ENCODE assay signal across 1 cellular context in the genomic region with DNA sequence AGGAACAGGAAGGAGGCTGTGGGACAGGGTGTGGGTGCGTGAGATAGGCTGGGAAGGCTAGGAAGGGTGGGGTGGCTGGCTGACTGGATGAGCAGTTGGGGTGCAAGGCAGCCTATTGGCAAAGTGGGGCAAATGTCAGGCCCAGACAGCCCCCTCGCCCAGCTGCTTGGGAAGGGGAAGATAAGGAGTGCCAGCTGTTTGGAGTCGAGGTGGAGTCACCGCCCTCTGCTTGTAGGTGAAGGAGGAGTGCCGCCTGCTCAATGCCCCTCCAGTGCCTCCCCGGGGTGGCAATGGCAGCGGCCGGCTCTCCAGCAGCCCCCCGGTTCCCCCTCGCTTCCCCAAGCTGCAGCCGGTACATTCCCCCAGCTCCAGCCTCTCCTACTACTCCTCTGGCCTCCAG.
TF ChIP-seq lines count a peak whose summit lies in the region.

No MANE protein-coding gene starts in this region.

TF ChIP-seq in WTC11, 78 proteins besides CTCF, POLR2A, EP300 and RAD21 (continued from another document):
- TF ChIP-seq, protein P1, sequence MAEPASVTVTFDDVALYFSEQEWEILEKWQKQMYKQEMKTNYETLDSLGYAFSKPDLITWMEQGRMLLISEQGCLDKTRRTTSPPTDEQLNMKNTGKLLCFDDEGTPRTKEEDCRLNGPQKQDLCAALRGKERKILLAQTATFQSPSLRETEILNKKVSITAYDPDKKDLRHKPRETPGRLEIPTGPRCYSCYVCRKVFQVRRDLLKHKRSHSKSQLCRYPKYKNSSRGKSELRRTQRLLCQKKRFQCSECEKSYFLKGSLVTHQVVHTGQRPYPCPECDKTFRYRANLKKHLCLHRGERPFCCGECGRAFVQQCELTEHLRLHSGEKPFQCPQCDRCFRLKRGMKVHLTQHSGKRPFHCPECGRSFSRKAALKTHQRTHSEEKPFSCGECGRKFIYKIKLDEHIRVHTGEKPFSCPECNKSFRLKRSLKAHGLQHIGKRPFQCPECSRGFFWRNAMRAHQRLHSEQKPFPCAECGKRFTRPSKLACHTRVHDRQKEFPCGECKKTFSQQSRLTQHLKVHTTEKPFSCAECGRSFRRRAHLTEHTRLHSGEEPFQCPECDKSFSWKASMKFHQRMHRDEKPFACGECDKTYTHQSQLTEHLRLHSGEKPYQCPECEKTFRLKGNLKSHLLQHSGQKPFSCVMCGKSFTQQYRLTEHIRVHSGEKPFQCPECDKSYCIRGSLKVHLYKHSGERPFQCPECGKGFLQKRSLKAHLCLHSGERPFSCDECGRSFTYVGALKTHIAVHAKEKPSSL (CRISPR knock-in tag; conservative IDR thresholded peaks at IDR 0.05), result no peak
- TF ChIP-seq, protein P2, sequence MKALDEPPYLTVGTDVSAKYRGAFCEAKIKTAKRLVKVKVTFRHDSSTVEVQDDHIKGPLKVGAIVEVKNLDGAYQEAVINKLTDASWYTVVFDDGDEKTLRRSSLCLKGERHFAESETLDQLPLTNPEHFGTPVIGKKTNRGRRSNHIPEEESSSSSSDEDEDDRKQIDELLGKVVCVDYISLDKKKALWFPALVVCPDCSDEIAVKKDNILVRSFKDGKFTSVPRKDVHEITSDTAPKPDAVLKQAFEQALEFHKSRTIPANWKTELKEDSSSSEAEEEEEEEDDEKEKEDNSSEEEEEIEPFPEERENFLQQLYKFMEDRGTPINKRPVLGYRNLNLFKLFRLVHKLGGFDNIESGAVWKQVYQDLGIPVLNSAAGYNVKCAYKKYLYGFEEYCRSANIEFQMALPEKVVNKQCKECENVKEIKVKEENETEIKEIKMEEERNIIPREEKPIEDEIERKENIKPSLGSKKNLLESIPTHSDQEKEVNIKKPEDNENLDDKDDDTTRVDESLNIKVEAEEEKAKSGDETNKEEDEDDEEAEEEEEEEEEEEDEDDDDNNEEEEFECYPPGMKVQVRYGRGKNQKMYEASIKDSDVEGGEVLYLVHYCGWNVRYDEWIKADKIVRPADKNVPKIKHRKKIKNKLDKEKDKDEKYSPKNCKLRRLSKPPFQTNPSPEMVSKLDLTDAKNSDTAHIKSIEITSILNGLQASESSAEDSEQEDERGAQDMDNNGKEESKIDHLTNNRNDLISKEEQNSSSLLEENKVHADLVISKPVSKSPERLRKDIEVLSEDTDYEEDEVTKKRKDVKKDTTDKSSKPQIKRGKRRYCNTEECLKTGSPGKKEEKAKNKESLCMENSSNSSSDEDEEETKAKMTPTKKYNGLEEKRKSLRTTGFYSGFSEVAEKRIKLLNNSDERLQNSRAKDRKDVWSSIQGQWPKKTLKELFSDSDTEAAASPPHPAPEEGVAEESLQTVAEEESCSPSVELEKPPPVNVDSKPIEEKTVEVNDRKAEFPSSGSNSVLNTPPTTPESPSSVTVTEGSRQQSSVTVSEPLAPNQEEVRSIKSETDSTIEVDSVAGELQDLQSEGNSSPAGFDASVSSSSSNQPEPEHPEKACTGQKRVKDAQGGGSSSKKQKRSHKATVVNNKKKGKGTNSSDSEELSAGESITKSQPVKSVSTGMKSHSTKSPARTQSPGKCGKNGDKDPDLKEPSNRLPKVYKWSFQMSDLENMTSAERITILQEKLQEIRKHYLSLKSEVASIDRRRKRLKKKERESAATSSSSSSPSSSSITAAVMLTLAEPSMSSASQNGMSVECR (CRISPR knock-in tag; IDR thresholded peaks at IDR 0.05; ENCODE audit: borderline replicate concordance), result no peak
- TF ChIP-seq GTF2I (CRISPR knock-in tag; conservative IDR thresholded peaks at IDR 0.05) (no peak), FOXP4 (CRISPR knock-in tag; IDR thresholded peaks at IDR 0.05) (no peak), STAT6 (CRISPR knock-in tag; conservative IDR thresholded peaks at IDR 0.05; ENCODE audit: low read depth) (no peak), SOX15 (CRISPR knock-in tag; IDR thresholded peaks at IDR 0.05) (no peak), ZNF512 (CRISPR knock-in tag; IDR thresholded peaks at IDR 0.05; ENCODE audit: borderline replicate concordance) (no peak)
- TF ChIP-seq, protein P3, sequence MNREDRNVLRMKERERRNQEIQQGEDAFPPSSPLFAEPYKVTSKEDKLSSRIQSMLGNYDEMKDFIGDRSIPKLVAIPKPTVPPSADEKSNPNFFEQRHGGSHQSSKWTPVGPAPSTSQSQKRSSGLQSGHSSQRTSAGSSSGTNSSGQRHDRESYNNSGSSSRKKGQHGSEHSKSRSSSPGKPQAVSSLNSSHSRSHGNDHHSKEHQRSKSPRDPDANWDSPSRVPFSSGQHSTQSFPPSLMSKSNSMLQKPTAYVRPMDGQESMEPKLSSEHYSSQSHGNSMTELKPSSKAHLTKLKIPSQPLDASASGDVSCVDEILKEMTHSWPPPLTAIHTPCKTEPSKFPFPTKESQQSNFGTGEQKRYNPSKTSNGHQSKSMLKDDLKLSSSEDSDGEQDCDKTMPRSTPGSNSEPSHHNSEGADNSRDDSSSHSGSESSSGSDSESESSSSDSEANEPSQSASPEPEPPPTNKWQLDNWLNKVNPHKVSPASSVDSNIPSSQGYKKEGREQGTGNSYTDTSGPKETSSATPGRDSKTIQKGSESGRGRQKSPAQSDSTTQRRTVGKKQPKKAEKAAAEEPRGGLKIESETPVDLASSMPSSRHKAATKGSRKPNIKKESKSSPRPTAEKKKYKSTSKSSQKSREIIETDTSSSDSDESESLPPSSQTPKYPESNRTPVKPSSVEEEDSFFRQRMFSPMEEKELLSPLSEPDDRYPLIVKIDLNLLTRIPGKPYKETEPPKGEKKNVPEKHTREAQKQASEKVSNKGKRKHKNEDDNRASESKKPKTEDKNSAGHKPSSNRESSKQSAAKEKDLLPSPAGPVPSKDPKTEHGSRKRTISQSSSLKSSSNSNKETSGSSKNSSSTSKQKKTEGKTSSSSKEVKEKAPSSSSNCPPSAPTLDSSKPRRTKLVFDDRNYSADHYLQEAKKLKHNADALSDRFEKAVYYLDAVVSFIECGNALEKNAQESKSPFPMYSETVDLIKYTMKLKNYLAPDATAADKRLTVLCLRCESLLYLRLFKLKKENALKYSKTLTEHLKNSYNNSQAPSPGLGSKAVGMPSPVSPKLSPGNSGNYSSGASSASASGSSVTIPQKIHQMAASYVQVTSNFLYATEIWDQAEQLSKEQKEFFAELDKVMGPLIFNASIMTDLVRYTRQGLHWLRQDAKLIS (CRISPR knock-in tag; IDR thresholded peaks at IDR 0.05; ENCODE audit: borderline replicate concordance), result no peak
